ENCODE assay signal across 8 cellular contexts in the genomic region with DNA sequence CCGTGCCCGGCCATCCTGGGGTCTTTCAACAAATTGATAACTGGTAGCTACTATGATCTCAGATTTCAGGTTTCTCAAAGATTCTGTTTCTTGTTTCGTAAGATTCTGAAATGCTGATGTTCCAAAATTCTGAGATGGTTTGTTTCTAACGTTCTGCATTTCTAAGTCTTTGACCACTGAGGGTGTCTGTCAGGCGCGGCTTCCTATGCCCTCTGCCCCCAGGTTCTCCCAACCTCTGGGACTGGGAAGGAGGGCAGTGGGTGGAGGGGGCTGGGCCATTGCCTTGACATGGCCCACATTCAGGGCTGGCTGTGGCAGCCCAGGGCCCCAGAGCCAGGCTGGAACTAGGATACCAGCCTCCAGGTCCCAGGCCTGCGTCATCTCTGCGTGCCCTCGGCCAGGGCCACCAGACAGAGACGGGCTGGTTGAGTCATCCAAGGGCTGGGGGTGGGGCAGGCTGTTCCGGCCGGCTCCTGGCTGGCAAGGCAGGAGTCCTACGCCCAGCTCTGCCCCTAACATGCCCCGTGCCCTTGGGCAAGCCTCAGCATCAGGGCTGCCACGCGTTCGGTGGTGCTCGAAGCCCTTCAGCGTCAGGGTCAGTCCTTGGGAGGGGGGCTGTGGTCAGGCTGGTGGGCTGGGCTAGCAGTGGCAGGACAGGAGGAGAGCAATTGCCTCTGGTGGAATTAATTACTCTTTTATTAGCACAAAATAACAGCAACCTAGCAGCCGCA.
A peak's percentile ranks its signal among the peaks of the same experiment; 100 is the strongest.
DNase-seq lines count a peak whose midpoint lies in the region; ATAC-seq and TF ChIP-seq lines count a peak whose summit lies in the region.

No MANE protein-coding gene starts in this region.

- no peak for TF ChIP-seq CTCF in GM06990 (IDR thresholded peaks at IDR 0.05; ENCODE audit: insufficient read depth, low read length, poor library complexity, severe bottlenecking)

- H3K36me3 ChIP-seq in GM06990 (ENCODE audit: control insufficient read depth, insufficient read depth, low read length) (no peaks in the 10 kb centered on the region; the same call in none of the 2 replicates), muscle layer of colon (ENCODE audit: insufficient read depth, low read length) (no peaks in the 10 kb centered on the region)
- H3K36me3 ChIP-seq in effector memory CD4-positive, alpha-beta T cell (ENCODE audit: control insufficient read depth, insufficient read depth, low read length): no peaks in the 10 kb centered on the region

- peaks cover 38% of the 10 kb centered on the region for H3K4me1 ChIP-seq in effector memory CD4-positive, alpha-beta T cell (ENCODE audit: control insufficient read depth, insufficient read depth, low read length, poor library complexity, severe bottlenecking)
- peaks cover 33% of the 10 kb centered on the region for H3K4me1 ChIP-seq in muscle layer of colon (ENCODE audit: insufficient read depth, low read length)

- peak overlapping the region; percentile 86 for H3K27ac ChIP-seq in effector memory CD4-positive, alpha-beta T cell (ENCODE audit: insufficient read depth, low read length, poor library complexity, severe bottlenecking)
- H3K27ac ChIP-seq in muscle layer of colon (ENCODE audit: low read depth, low read length): peak overlapping the region; percentile 84

- no peak for ATAC-seq in GM18907 (IDR thresholded peaks at IDR 0.05; ENCODE audit: unreplicated experiment)

- DNase-seq in GM06990 (ENCODE audit: extremely low read depth, insufficient read length): no peak
- DNase-seq in OCI-M1 (lab: John Stamatoyannopoulos, UW): peak; percentile 7
- no peak for DNase-seq in effector memory CD4-positive, alpha-beta T cell
- DNase-seq in HEK293T (ENCODE audit: extremely low spot score): no peak
- DNase-seq in NCI-H2081 (lab: John Stamatoyannopoulos, UW): no peak
- DNase-seq in epidermal melanocyte (ENCODE audit: insufficient read length, low spot score): no peak

- H3K4me3 ChIP-seq in GM06990 (replicated peaks; ENCODE audit: low read depth, low read length) (peak overlapping the region; percentile 50), muscle layer of colon (ENCODE audit: low read depth in 1 of 2, low read length in 2 of 2) (peak overlapping the region; percentile 34 to 74)
- H3K4me3 ChIP-seq in effector memory CD4-positive, alpha-beta T cell (ENCODE audit: insufficient read depth, low read depth, low read length, poor library complexity, severe bottlenecking): peak overlapping the region; percentile 42

- CTCF ChIA-PET in HEK293T (lab: Yijun Ruan, JAX): no interaction called here

- H3K9ac ChIP-seq in muscle layer of colon (ENCODE audit: low read length): peak overlapping the region; percentile 76

- H3K9me3 ChIP-seq in effector memory CD4-positive, alpha-beta T cell (ENCODE audit: control insufficient read depth, low read length): no peaks in the 10 kb centered on the region
- H3K9me3 ChIP-seq in muscle layer of colon (ENCODE audit: low read length): no peaks in the 10 kb centered on the region

- POLR2A ChIA-PET in HEK293T (lab: Yijun Ruan, JAX): interaction anchor here (1.5 kb wide), 1 partner anchor 13 kb away, joined by 4 read pairs; no protein-coding TSS in a partner anchor

- H3K27me3 ChIP-seq in GM06990 (replicated peaks; ENCODE audit: control insufficient read depth, insufficient read depth, low read length): no peaks in the 10 kb centered on the region
- no peaks in the 10 kb centered on the region for H3K27me3 ChIP-seq in effector memory CD4-positive, alpha-beta T cell (replicated peaks; ENCODE audit: control insufficient read depth, insufficient read depth, low read length, poor library complexity, severe bottlenecking)
- H3K27me3 ChIP-seq in muscle layer of colon (ENCODE audit: control insufficient read depth in 1 of 2, insufficient read depth in 2 of 2, low read length in 2 of 2): no peaks in the 10 kb centered on the region

TF ChIP-seq in HEK293T, 16 proteins besides CTCF, POLR2A, EP300 and RAD21:
- TF ChIP-seq BHLHE40 (IDR thresholded peaks at IDR 0.05; ENCODE audit: borderline replicate concordance) (no peak), SP1 (IDR thresholded peaks at IDR 0.05) (no peak), CTBP1 (IDR thresholded peaks at IDR 0.05; ENCODE audit: borderline replicate concordance) (no peak)
TF ChIP-seq in HEK293T: peak in this region for 0.
